ENCODE assay signal across 1 cellular context in genomic region chr6:35468181-35468979, GRCh38.
TF ChIP-seq lines count a peak whose summit lies in the region.

TSS of gene RPL10A (plus strand) at chr6:35468401. CDS start at chr6:35468435, 34 bp downstream.

TF ChIP-seq in GM12878, 131 proteins besides CTCF, POLR2A, EP300 and RAD21 (continued from another document and continues in another):
- peak; percentile 52 to 71; a peak in 3 of 4 replicates for TF ChIP-seq BHLHE40 (IDR thresholded peaks at IDR 0.05; ENCODE audit: borderline replicate concordance in 1 of 2, low read depth in 2 of 2, low read length in 1 of 2)
- no peak for TF ChIP-seq USF1 (IDR thresholded peaks at IDR 0.05; ENCODE audit: borderline replicate concordance, extremely low read length, insufficient read depth, low read depth, low read length)
- TF ChIP-seq SREBF2 (IDR thresholded peaks at IDR 0.05; ENCODE audit: low read length) = no peak
- TF ChIP-seq NFYA (IDR thresholded peaks at IDR 0.05; ENCODE audit: borderline replicate concordance, low read depth, low read length) = no peak
- peak; percentile 75; the same call in 1 of the 2 replicates for TF ChIP-seq CHD1 (IDR thresholded peaks at IDR 0.05; ENCODE audit: low read depth, low read length)
- no peak for TF ChIP-seq ZZZ3 (IDR thresholded peaks at IDR 0.05; ENCODE audit: control insufficient read depth, insufficient read length, low read depth)
- TF ChIP-seq PKNOX1 (IDR thresholded peaks at IDR 0.05) = 0 out of 2 replicates have a peak, but pooled peaks have one; percentile 33
- TF ChIP-seq IRF3 (IDR thresholded peaks at IDR 0.05) = no peak
- TF ChIP-seq ZBTB33 (IDR thresholded peaks at IDR 0.05) = peak; percentile 4; the same call in 1 of the 2 replicates
- peak in 1 of 2 experiments; percentile 28; a peak in 1 of 4 replicates for TF ChIP-seq IKZF2 (IDR thresholded peaks at IDR 0.05)
- TF ChIP-seq MAX (IDR thresholded peaks at IDR 0.05; ENCODE audit: low read depth, low read length) = peak; percentile 97
- TF ChIP-seq RFX5 (IDR thresholded peaks at IDR 0.05; ENCODE audit: low read depth, low read length) = no peak
- no peak for TF ChIP-seq NFIC (IDR thresholded peaks at IDR 0.05; ENCODE audit: low read depth, low read length)
- TF ChIP-seq USF2 (IDR thresholded peaks at IDR 0.05; ENCODE audit: borderline replicate concordance, low read depth, low read length) = no peak
- TF ChIP-seq SIN3A (IDR thresholded peaks at IDR 0.05; ENCODE audit: low read depth, low read length) = no peak; the same call in 1 of the 2 replicates
- no peak for TF ChIP-seq WRNIP1 (IDR thresholded peaks at IDR 0.05; ENCODE audit: borderline replicate concordance, low read depth, low read length)
- TF ChIP-seq FOXK2 (IDR thresholded peaks at IDR 0.05) = no peak
- TF ChIP-seq ZSCAN29 (IDR thresholded peaks at IDR 0.05) = peak; percentile 77; the same call in 1 of the 2 replicates
- peak; percentile 74 for TF ChIP-seq SP1 (IDR thresholded peaks at IDR 0.05; ENCODE audit: low read depth, low read length)
- no peak for TF ChIP-seq E2F8 (IDR thresholded peaks at IDR 0.05; ENCODE audit: low read depth, partially characterized antibody)
- peak; percentile 87 for TF ChIP-seq LARP7 (IDR thresholded peaks at IDR 0.05)
- no peak for TF ChIP-seq ZNF592 (IDR thresholded peaks at IDR 0.05)
- peak; percentile 54 for TF ChIP-seq KLF5 (IDR thresholded peaks at IDR 0.05; ENCODE audit: partially characterized antibody)
- TF ChIP-seq NKRF (conservative IDR thresholded peaks at IDR 0.05) = peak; percentile 95
- 0 out of 2 replicates have a peak, but pooled peaks have one; percentile 32 for TF ChIP-seq HSF1 (IDR thresholded peaks at IDR 0.05; ENCODE audit: low read depth, low read length)
- TF ChIP-seq CEBPB (IDR thresholded peaks at IDR 0.05; ENCODE audit: borderline replicate concordance in 1 of 2, low read depth in 2 of 2, low read length in 2 of 2) = no peak; a peak in 1 of 4 replicates
- TF ChIP-seq MTA3 (IDR thresholded peaks at IDR 0.05; ENCODE audit: borderline replicate concordance, low read length) = no peak; the same call in 1 of the 2 replicates
- peak; percentile 91; the same call in 1 of the 2 replicates for TF ChIP-seq RB1 (IDR thresholded peaks at IDR 0.05; ENCODE audit: borderline replicate concordance)
- TF ChIP-seq TCF7 (IDR thresholded peaks at IDR 0.05; ENCODE audit: borderline replicate concordance) = 0 out of 2 replicates have a peak, but pooled peaks have one; percentile 5
- TF ChIP-seq NFXL1 (IDR thresholded peaks at IDR 0.05; ENCODE audit: borderline replicate concordance) = no peak
- TF ChIP-seq JUND (IDR thresholded peaks at IDR 0.05; ENCODE audit: low read depth, low read length) = no peak
- no peak for TF ChIP-seq SMAD1 (IDR thresholded peaks at IDR 0.05; ENCODE audit: low read depth, partially characterized antibody)
- 0 out of 2 replicates have a peak, but pooled peaks have one; percentile 5 for TF ChIP-seq MEF2A (IDR thresholded peaks at IDR 0.05; ENCODE audit: insufficient read depth, low read depth, low read length)
- TF ChIP-seq GATAD2B (conservative IDR thresholded peaks at IDR 0.05; ENCODE audit: low read depth) = peak; percentile 91
- no peak for TF ChIP-seq ESRRA (IDR thresholded peaks at IDR 0.05; ENCODE audit: low read length)
- TF ChIP-seq EED (IDR thresholded peaks at IDR 0.05; ENCODE audit: low read depth) = no peak; the same call in 1 of the 2 replicates
- no peak for TF ChIP-seq E2F4 (IDR thresholded peaks at IDR 0.05; ENCODE audit: low read depth, low read length)
- TF ChIP-seq PBX3 (IDR thresholded peaks at IDR 0.05; ENCODE audit: insufficient replicate concordance, low read depth, low read length) = no peak
- TF ChIP-seq SUZ12 (IDR thresholded peaks at IDR 0.05; ENCODE audit: unreplicated experiment) = no peak
- TF ChIP-seq BMI1 (IDR thresholded peaks at IDR 0.05; ENCODE audit: borderline replicate concordance) = no peak
- TF ChIP-seq STAT3 (IDR thresholded peaks at IDR 0.05; ENCODE audit: low read depth, low read length) = no peak
